Comparison of ENCODE assay signal across 19 cellular contexts in genomic region chr2:46344696-46345095, GRCh38.
"Had no signal": no experiment of that assay in that cellular context is flagged by ENCODE, and none has a peak within 500 bp of the region (broad histone marks: within the 10 kb centered on the region; RNA-seq: fewer than 3 reads in every experiment).

No MANE protein-coding gene starts in this region.

- H3K27me3 ChIP-seq: left lung, stomach, testis had no signal

- ATAC-seq: activated CD8-positive, alpha-beta T cell treated with anti-CD3 and anti-CD28 coated beads for 36 hours; left lung; right cardiac atrium; T-helper 17 cell had no signal

- H3K4me3 Mint-ChIP-seq: activated CD8-positive, alpha-beta T cell treated with anti-CD3 and anti-CD28 coated beads for 36 hours; activated naive CD4-positive, alpha-beta T cell treated with anti-CD3 and anti-CD28 coated beads, Interleukin-2, amount 50 U/mL, for 24 hours; brain; central memory CD8-positive, alpha-beta T cell; nephron progenitor cell; T-helper 17 cell had no signal

- H3K36me3 Mint-ChIP-seq: activated naive CD4-positive, alpha-beta T cell treated with anti-CD3 and anti-CD28 coated beads, Interleukin-2, amount 50 U/mL, for 24 hours; brain had no signal

- H3K4me1 Mint-ChIP-seq: nephron progenitor cell had no signal

- H3K9me3 Mint-ChIP-seq: activated CD8-positive, alpha-beta T cell treated with anti-CD3 and anti-CD28 coated beads for 36 hours; activated naive CD4-positive, alpha-beta T cell treated with anti-CD3 and anti-CD28 coated beads, Interleukin-2, amount 50 U/mL, for 24 hours; brain; central memory CD8-positive, alpha-beta T cell; nephron progenitor cell had no signal

- H3K27ac Mint-ChIP-seq: activated CD8-positive, alpha-beta T cell treated with anti-CD3 and anti-CD28 coated beads for 36 hours; activated naive CD4-positive, alpha-beta T cell treated with anti-CD3 and anti-CD28 coated beads, Interleukin-2, amount 50 U/mL, for 24 hours; brain; nephron progenitor cell; progenitor cell of endocrine pancreas; T-helper 17 cell had no signal

- H3K4me3 ChIP-seq: left lung, stomach, testis had no signal

- H3K9me3 ChIP-seq: left lung, stomach, testis had no signal

- H3K27me3 Mint-ChIP-seq: activated CD8-positive, alpha-beta T cell treated with anti-CD3 and anti-CD28 coated beads for 36 hours; activated naive CD4-positive, alpha-beta T cell treated with anti-CD3 and anti-CD28 coated beads, Interleukin-2, amount 50 U/mL, for 24 hours; central memory CD8-positive, alpha-beta T cell had no signal

- H3K27ac ChIP-seq: left lung had no signal

- DNase-seq: activated CD4-positive, alpha-beta T cell treated with anti-CD3 and anti-CD28 coated beads for 4 hours; activated CD8-positive, alpha-beta T cell treated with anti-CD3 and anti-CD28 coated beads for 36 hours; activated effector memory CD4-positive, alpha-beta T cell treated with anti-CD3 and anti-CD28 coated beads, Interleukin-2, amount 50 U/mL, for 16 hours; activated T-cell treated with anti-CD3 and anti-CD28 coated beads, Interleukin-2, amount 50 U/mL, for 48 hours; cortex of kidney; effector CD8-positive, alpha-beta T cell; hypothalamus; kidney; left lung; nephron progenitor cell; occipital lobe; right cardiac atrium; stomach; T-helper 17 cell; testis had no signal
